ENCODE assay signal across 31 cellular contexts in genomic region chr5:91706785-91707520, GRCh38.
DNase-seq lines count a peak whose midpoint lies in the region; ATAC-seq, FAIRE-seq and TF ChIP-seq lines count a peak whose summit lies in the region.
"Had no signal": no experiment of that assay in that cellular context is flagged by ENCODE, and none has a peak within 500 bp of the region (broad histone marks: within the 10 kb centered on the region; RNA-seq: fewer than 3 reads in every experiment).

No MANE protein-coding gene starts in this region.

- no peak overlapping the region for H3K18ac ChIP-seq in mesendoderm (ENCODE audit: low read length)

- H3K9me3 Mint-ChIP-seq in T-cell = peaks cover 4 to 8% (median 4%) of the 10 kb centered on the region in 3 donors
- H3K9me3 Mint-ChIP-seq: activated CD4-positive, alpha-beta memory T cell treated with anti-CD3 and anti-CD28 coated beads, Interleukin-2, amount 10 ng/mL, durations not matched to agents 7 days and 5 days; T-helper 2 cell treated with Interferon-gamma antibody and Interleukin-4, amounts not matched to agents 5 μg/mL and 100 μg/mL, for 36 hours had no signal

- no peaks in the 10 kb centered on the region for H3K4me1 Mint-ChIP-seq in T-cell
- H3K4me1 Mint-ChIP-seq: activated CD4-positive, alpha-beta memory T cell treated with anti-CD3 and anti-CD28 coated beads, Interleukin-2, amount 10 ng/mL, durations not matched to agents 7 days and 5 days had no signal

- H4K5ac ChIP-seq in mesendoderm (ENCODE audit: low read length) = no peak overlapping the region

- TF ChIP-seq RAD21 in HepG2 (CRISPR knock-in tag; IDR thresholded peaks at IDR 0.05) = no peak

- no peak overlapping the region for H3K23ac ChIP-seq in mesendoderm (ENCODE audit: low read length)

- H3K36me3 ChIP-seq in HepG2 (replicated peaks in 1 of 2; ENCODE audit: control insufficient read depth in 1 of 2, insufficient read depth in 2 of 2, low read length in 2 of 2) (no peaks in the 10 kb centered on the region), right lobe of liver (no peaks in the 10 kb centered on the region), brain microvascular endothelial cell (replicated peaks) (no peaks in the 10 kb centered on the region), mesendoderm (ENCODE audit: control insufficient read depth, insufficient read depth, low read length) (no peaks in the 10 kb centered on the region), PC-3 (ENCODE audit: low read depth, low read length) (no peaks in the 10 kb centered on the region)
- H3K36me3 ChIP-seq: colonic mucosa, gastrocnemius medialis had no signal

- no peak overlapping the region for H3K56ac ChIP-seq in mesendoderm (ENCODE audit: low read length)

- H3K4me1 ChIP-seq in HepG2 (ENCODE audit: insufficient read depth, low read length) (no peaks in the 10 kb centered on the region), right lobe of liver (no peaks in the 10 kb centered on the region), mesendoderm (ENCODE audit: control insufficient read depth, low read depth, low read length) (no peaks in the 10 kb centered on the region), PC-3 (ENCODE audit: insufficient read depth, low read length) (no peaks in the 10 kb centered on the region)
- H3K4me1 ChIP-seq: Caco-2, colonic mucosa, gastrocnemius medialis had no signal

- in situ Hi-C loops in HepG2 (cut with HindIII; ENCODE audit: extremely low pct_ligation_motif_present, low pct_unique_long_range_greater_than_20kb) (no loop called here), brain microvascular endothelial cell (cut with HindIII; ENCODE audit: low pct_ligation_motif_present, low sequenced_read_pairs) (no loop called here)

- POLR2A ChIA-PET in HepG2 (lab: Yijun Ruan, JAX) = no interaction called here
- POLR2A ChIA-PET in T-cell (lab: Charles Lee) = no interaction called here
- POLR2A ChIA-PET in PC-3 (lab: Charles Lee; ENCODE audit: unreplicated experiment) = no interaction called here

- FAIRE-seq in HepG2 (lab: Jason Lieb, UNC) = no peak
- FAIRE-seq: G401.6, H1, HTR-8/SVneo, small intestine had no signal

- no peak overlapping the region for H2BK5ac ChIP-seq in mesendoderm (ENCODE audit: low read length)

- H3K36me3 Mint-ChIP-seq in T-cell = no peaks in the 10 kb centered on the region
- H3K36me3 Mint-ChIP-seq: natural killer cell treated with Interleukin-12 subunit alpha and Interleukin-12 subunit beta and Interleukin-15 and Interleukin-18, amount 100 ng/mL, for 72 hours had no signal

- no peak overlapping the region for H3K27ac Mint-ChIP-seq in T-cell
- H3K27ac Mint-ChIP-seq: activated CD4-positive, alpha-beta memory T cell treated with anti-CD3 and anti-CD28 coated beads, Interleukin-2, amount 10 ng/mL, durations not matched to agents 7 days and 5 days; activated naive CD4-positive, alpha-beta T cell treated with anti-CD3 and anti-CD28 coated beads for 36 hours; natural killer cell treated with Interleukin-12 subunit alpha and Interleukin-12 subunit beta and Interleukin-15 and Interleukin-18, amount 100 ng/mL, for 72 hours; T-helper 2 cell treated with Interferon-gamma antibody and Interleukin-4, amounts not matched to agents 5 μg/mL and 100 μg/mL, for 36 hours had no signal

- no peaks in the 10 kb centered on the region for H3K27me3 ChIP-seq in HepG2 (ENCODE audit: control insufficient read depth in 1 of 2, insufficient read depth in 2 of 2, low read length in 2 of 2)
- H3K27me3 ChIP-seq in right lobe of liver = no peaks in the 10 kb centered on the region
- no peaks in the 10 kb centered on the region for H3K27me3 ChIP-seq in brain microvascular endothelial cell (replicated peaks)
- no peaks in the 10 kb centered on the region for H3K27me3 ChIP-seq in mesendoderm (ENCODE audit: insufficient read depth, low read length, poor library complexity)
- no peaks in the 10 kb centered on the region for H3K27me3 ChIP-seq in PC-3 (ENCODE audit: low read length)
- H3K27me3 ChIP-seq: colonic mucosa, gastrocnemius medialis had no signal

- H3K79me1 ChIP-seq in mesendoderm (ENCODE audit: low read length) = no peaks in the 10 kb centered on the region

- no peak overlapping the region for H2BK15ac ChIP-seq in mesendoderm (replicated peaks; ENCODE audit: low read depth)

- no peak overlapping the region for H4K8ac ChIP-seq in mesendoderm (ENCODE audit: low read depth, low read length)

- no peak overlapping the region for H2AK5ac ChIP-seq in mesendoderm (ENCODE audit: low read length)

- H3K27ac ChIP-seq in HepG2 (ENCODE audit: extremely low read length, insufficient read depth, low read length) (no peak overlapping the region), right lobe of liver (no peak overlapping the region), brain microvascular endothelial cell (peak overlapping the region; percentile 13), mesendoderm (ENCODE audit: low read depth, low read length) (no peak overlapping the region), PC-3 (ENCODE audit: low read length) (no peak overlapping the region)
- H3K27ac ChIP-seq: 22Rv1, C4-2B, colonic mucosa, gastrocnemius medialis had no signal

- no peak overlapping the region for H3K9ac ChIP-seq in HepG2 (ENCODE audit: insufficient read depth, low read depth, low read length)
- no peak overlapping the region for H3K9ac ChIP-seq in mesendoderm (ENCODE audit: low read length)
- no peak overlapping the region for H3K9ac ChIP-seq in PC-3 (ENCODE audit: low read length)

- TF ChIP-seq CTCF in HepG2 (CRISPR knock-in tag; IDR thresholded peaks at IDR 0.05) = no peak
- TF ChIP-seq CTCF in right lobe of liver (IDR thresholded peaks at IDR 0.05) = no peak
- TF ChIP-seq CTCF in brain microvascular endothelial cell (IDR thresholded peaks at IDR 0.05; ENCODE audit: low read depth, low read length, missing control alignments) = no peak
- TF ChIP-seq CTCF in fibroblast of the aortic adventitia (IDR thresholded peaks at IDR 0.05; ENCODE audit: insufficient read depth, low read length) = no peak
- TF ChIP-seq CTCF in PC-3 (conservative IDR thresholded peaks at IDR 0.05; ENCODE audit: low read depth, low read length) = no peak

- CTCF ChIA-PET in HepG2 (lab: Yijun Ruan, JAX; ENCODE audit: low intra/inter-chr PET ratio, low total read pairs) (no interaction called here), T-cell (lab: Charles Lee) (no interaction called here), PC-3 (lab: Charles Lee) (no interaction called here)

- DNase-seq in HepG2 (ENCODE audit: low spot score) = no peak
- DNase-seq in right lobe of liver = no peak
- DNase-seq in brain microvascular endothelial cell = peak; percentile 40
- peak; percentile 1 for DNase-seq in fibroblast of the aortic adventitia (ENCODE audit: low read depth)
- DNase-seq in HT-29 (ENCODE audit: low spot score) = no peak
- no peak for DNase-seq in T-cell
- no peak for DNase-seq in mesendoderm
- DNase-seq in PC-3 = no peak
- DNase-seq: activated CD4-positive, alpha-beta memory T cell treated with anti-CD3 and anti-CD28 coated beads, Interleukin-2, amount 10 ng/mL, durations not matched to agents 7 days and 5 days; activated CD4-positive, alpha-beta T cell treated with anti-CD3 and anti-CD28 coated beads for 1 hour; activated naive CD4-positive, alpha-beta T cell treated with anti-CD3 and anti-CD28 coated beads for 36 hours; Caco-2; colonic mucosa; effector memory CD4-positive, alpha-beta T cell; gastrocnemius medialis; KG1; MM.1S; NCI-H2029 treated with DMSO at 0.1 percent for 48 hours; NCI-H2227 treated with DMSO at 0.1 percent for 48 hours; NCI-H526; NK-92 treated with Interleukin-12 subunit alpha and Interleukin-12 subunit beta, amount 100 ng/mL, for 24 hours; small intestine; stimulated activated naive CD4-positive, alpha-beta T cell treated with Interleukin-2 at 50 U/mL for 16 hours had no signal

- TF ChIP-seq EP300 in HepG2 (IDR thresholded peaks at IDR 0.05; ENCODE audit: low read depth in 2 of 2, low read length in 2 of 2) (no peak), HepG2 (CRISPR knock-in tag; IDR thresholded peaks at IDR 0.05; ENCODE audit: borderline replicate concordance) (no peak)

- H3K4me2 ChIP-seq in HepG2 (ENCODE audit: low read depth, low read length) = no peak overlapping the region
- H3K4me2 ChIP-seq in mesendoderm (ENCODE audit: low read length) = no peak overlapping the region
- no peak overlapping the region for H3K4me2 ChIP-seq in PC-3 (ENCODE audit: low read length)

- H3F3A ChIP-seq in PC-3 (ENCODE audit: low read length, unreplicated experiment) = no peaks in the 10 kb centered on the region

- no peak for TF ChIP-seq POLR2A in HepG2 (IDR thresholded peaks at IDR 0.05; ENCODE audit: insufficient read depth in 1 of 2, low read depth in 2 of 2, low read length in 2 of 2)
- no peak for TF ChIP-seq POLR2A in right lobe of liver (IDR thresholded peaks at IDR 0.05)

- H4K20me1 ChIP-seq in HepG2 (ENCODE audit: insufficient read depth, low read length) (no peaks in the 10 kb centered on the region), PC-3 (ENCODE audit: low read length) (no peaks in the 10 kb centered on the region)

- intact Hi-C loops in HepG2 (cut with micrococcal nuclease; ENCODE audit: unreplicated experiment) (no loop called here), right lobe of liver (cut with DNase I) (no loop called here), PC-3 (cut with micrococcal nuclease) (no loop called here)

- H2AFZ ChIP-seq in HepG2 (ENCODE audit: low read length) = no peak overlapping the region
- no peak overlapping the region for H2AFZ ChIP-seq in PC-3 (ENCODE audit: low read length)

- BruUV-seq in HepG2 (replicated peaks; lab: Mats Ljungman, UMichigan) (no TSS peak), PC-3 (replicated peaks; lab: Mats Ljungman, UMichigan) (no TSS peak)

- no peaks in the 10 kb centered on the region for H3K27me3 Mint-ChIP-seq in T-cell
- H3K27me3 Mint-ChIP-seq: activated CD4-positive, alpha-beta memory T cell treated with anti-CD3 and anti-CD28 coated beads, Interleukin-2, amount 10 ng/mL, durations not matched to agents 7 days and 5 days; natural killer cell treated with Interleukin-12 subunit alpha and Interleukin-12 subunit beta and Interleukin-15 and Interleukin-18, amount 100 ng/mL, for 72 hours had no signal

- no peak overlapping the region for H2BK120ac ChIP-seq in mesendoderm (ENCODE audit: low read depth, low read length)

- ATAC-seq in HepG2 (no peak), right lobe of liver (no peak), T-cell (replicated peaks in 1 of 4) (no peak), PC-3 (no peak)
- ATAC-seq: gastrocnemius medialis; natural killer cell treated with Interleukin-12 subunit alpha and Interleukin-12 subunit beta and Interleukin-15 and Interleukin-18, amount 100 ng/mL, for 72 hours had no signal

- H3K79me2 ChIP-seq in HepG2 (ENCODE audit: insufficient read depth, low read length) (no peaks in the 10 kb centered on the region), mesendoderm (ENCODE audit: control insufficient read depth, insufficient read depth, low read length) (no peaks in the 10 kb centered on the region), PC-3 (ENCODE audit: low read length) (no peaks in the 10 kb centered on the region)

- H3K9me3 ChIP-seq in HepG2 (ENCODE audit: low read length) (no peaks in the 10 kb centered on the region), right lobe of liver (no peaks in the 10 kb centered on the region), PC-3 (ENCODE audit: low read length) (no peaks in the 10 kb centered on the region)
- H3K9me3 ChIP-seq: Caco-2, colonic mucosa, gastrocnemius medialis had no signal

- no peak overlapping the region for H3K4me3 ChIP-seq in HepG2 (replicated peaks in 1 of 3; ENCODE audit: insufficient read depth in 1 of 3, low read depth in 2 of 3, low read length in 3 of 3)
- H3K4me3 ChIP-seq in right lobe of liver = no peak overlapping the region
- H3K4me3 ChIP-seq in brain microvascular endothelial cell (ENCODE audit: low read depth, low read length) = no peak overlapping the region
- no peak overlapping the region for H3K4me3 ChIP-seq in fibroblast of the aortic adventitia (ENCODE audit: low read depth, low read length)
- no peak overlapping the region for H3K4me3 ChIP-seq in mesendoderm (ENCODE audit: low read length)
- H3K4me3 ChIP-seq in PC-3 (ENCODE audit: low read length) = no peak overlapping the region
- H3K4me3 ChIP-seq: colonic mucosa, gastrocnemius medialis, lung had no signal

- WGBS in HepG2 (ENCODE audit: low lambda C conversion rate) = 0% methylated on average over 1 of the region's 1 CpG
- WGBS in right lobe of liver (ENCODE audit: insufficient coverage, low coverage, low lambda C conversion rate, missing lambda C conversion rate) = 20% methylated on average over 1 of the region's 1 CpG
- WGBS in mesendoderm (ENCODE audit: extremely low coverage, insufficient coverage, low lambda C conversion rate) = no CpG with 5 or more reads among the region's 1 CpG

- no peak overlapping the region for H3K4me3 Mint-ChIP-seq in T-cell
- H3K4me3 Mint-ChIP-seq: activated CD4-positive, alpha-beta memory T cell treated with anti-CD3 and anti-CD28 coated beads, Interleukin-2, amount 10 ng/mL, durations not matched to agents 7 days and 5 days; activated naive CD4-positive, alpha-beta T cell treated with anti-CD3 and anti-CD28 coated beads for 36 hours; natural killer cell treated with Interleukin-12 subunit alpha and Interleukin-12 subunit beta and Interleukin-15 and Interleukin-18, amount 100 ng/mL, for 72 hours; T-helper 2 cell treated with Interferon-gamma antibody and Interleukin-4, amounts not matched to agents 5 μg/mL and 100 μg/mL, for 36 hours had no signal

- H3K9me2 ChIP-seq in PC-3 (replicated peaks; ENCODE audit: low read length) = no peaks in the 10 kb centered on the region

- H3K4ac ChIP-seq in mesendoderm (ENCODE audit: low read depth, low read length) = no peak overlapping the region

Comparison
In these comparisons a context has a peak if more than half of its experiments do, and no peak if none do; other contexts are left out.
1. DNase-seq: peak in brain microvascular endothelial cell (single experiment) and fibroblast of the aortic adventitia (single experiment); none in HepG2 (single experiment), right lobe of liver (0 of 3), HT-29 (single experiment), T-cell (0 of 34), mesendoderm (single experiment) and PC-3 (single experiment).